In genomic region chr19:34639491-34640085, GRCh38 we compare ENCODE assay signal across 8 cellular contexts. TPM values are rescaled to one million over a fixed set of nuclear protein-coding genes. Genes with fewer than 3 reads are reported as not detected.
A peak's percentile ranks its signal among the peaks of the same experiment; 100 is the strongest.
DNase-seq lines count a peak whose midpoint lies in the region; ATAC-seq, FAIRE-seq and TF ChIP-seq lines count a peak whose summit lies in the region.

No MANE protein-coding gene starts in this region.

- peak; percentile 85 for TF ChIP-seq CTCF in A673 (conservative IDR thresholded peaks at IDR 0.05; ENCODE audit: low read depth, low read length)

- peaks cover 7% of the 10 kb centered on the region for H3K9me3 ChIP-seq in A673 (ENCODE audit: low read depth, low read length, poor library complexity, severe bottlenecking)

- peaks cover 3% of the 10 kb centered on the region for H3K27me3 ChIP-seq in A673 (replicated peaks; ENCODE audit: insufficient read depth, low read depth, low read length, poor library complexity)

- H3K4me1 ChIP-seq in A673 (ENCODE audit: insufficient read depth, low read length, poor library complexity, severe bottlenecking), result no peaks in the 10 kb centered on the region

- FAIRE-seq in GM18507 (lab: Jason Lieb, UNC), result peak; percentile 81

- no peak overlapping the region for H3K4me3 ChIP-seq in A673 (ENCODE audit: low read depth, low read length, poor library complexity, severe bottlenecking)

- no TSS peak for BruUV-seq in A673 (replicated peaks; lab: Mats Ljungman, UMichigan)

- no peak overlapping the region for H3K27ac ChIP-seq in A673 (ENCODE audit: low read depth, low read length, poor library complexity, severe bottlenecking)

- H3K36me3 ChIP-seq in A673 (ENCODE audit: insufficient read depth, low read length, poor library complexity, severe bottlenecking), result no peaks in the 10 kb centered on the region

- ATAC-seq in HG03039 (IDR thresholded peaks at IDR 0.05; ENCODE audit: unreplicated experiment), result no peak

- DNase-seq in A673 (ENCODE audit: low spot score) (peak; percentile 87), GM18507 (ENCODE audit: extremely low spot score, insufficient read length, low read depth) (peak; percentile 8), NCI-H226 (peak; percentile 16), midbrain (lab: John Stamatoyannopoulos, UW) (peak; percentile 87)
- DNase-seq in activated CD4-positive, alpha-beta T cell treated with anti-CD3 and anti-CD28 coated beads for 24 hours (ENCODE audit: low read depth in 2 of 2), result peak; percentile 35 to 44
- DNase-seq in effector CD8-positive, alpha-beta T cell (lab: John Stamatoyannopoulos, UW), result peak; percentile 39
- peak; percentile 14 to 48 for DNase-seq in stimulated activated CD8-positive, alpha-beta memory T cell treated with anti-CD3 and anti-CD28 coated beads, Interleukin-7, amount 100 ng/mL, for 4 hours (ENCODE audit: low read depth in 2 of 2)

- intact Hi-C loops in A673 (cut with micrococcal nuclease; ENCODE audit: unreplicated experiment), result loop anchor here (1.0 kb wide), 1 partner anchor 73 kb away; no protein-coding TSS in a partner anchor

- POLR2A ChIA-PET in A673 (lab: Charles Lee; ENCODE audit: low non-redundant PET), result no interaction called here

- CTCF ChIA-PET in A673 (lab: Charles Lee), result interaction anchor here (0.6 kb wide), 3 partner anchors 172 to 427 kb away, joined by 3 read pairs; no protein-coding TSS in a partner anchor

RNA-seq across cellular contexts. Expression of gene SCGB2B2, which starts 37.4 kb away (rescaled TPM):
- 0.24 and 0.28 TPM in 2 replicates for total RNA-seq in A673 (2021)

RNA-seq across cellular contexts. Expression of gene ZNF302, which starts 37.9 kb away (rescaled TPM):
- 24.1 and 27.7 TPM in 2 replicates for total RNA-seq in A673 (2021)

Comparison
In these comparisons a context has a peak if more than half of its experiments do, and no peak if none do; other contexts are left out.
1. DNase-seq: peak in every context shown above with its lines; median percentile 87 in A673; 87 in midbrain; 40 in activated CD4-positive, alpha-beta T cell treated with anti-CD3 and anti-CD28 coated beads for 24 hours; 39 in effector CD8-positive, alpha-beta T cell; 31 in stimulated activated CD8-positive, alpha-beta memory T cell treated with anti-CD3 and anti-CD28 coated beads, Interleukin-7, amount 100 ng/mL, for 4 hours; 16 in NCI-H226; 8 in GM18507.